1 cellular context compared by ENCODE assay signal in the genomic region with DNA sequence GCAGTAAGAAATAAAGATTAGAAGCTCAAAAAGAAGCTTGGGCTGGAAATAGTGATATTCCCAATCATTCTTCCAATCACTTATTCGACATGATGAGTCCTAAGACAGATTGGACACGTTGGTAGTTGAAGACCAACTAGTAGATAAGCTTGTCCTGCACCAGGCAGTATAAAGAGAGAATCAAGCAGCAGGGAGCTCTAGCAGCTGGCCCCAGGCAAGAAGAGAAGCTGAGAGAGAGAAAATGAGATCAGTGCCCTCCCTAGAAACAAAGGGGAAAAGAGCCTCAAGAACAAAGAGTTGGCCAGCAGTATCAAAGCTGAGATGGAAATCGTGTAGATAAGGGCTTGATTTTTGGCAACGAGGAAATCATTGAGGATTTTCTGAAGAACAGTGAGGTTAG.
TF ChIP-seq lines count a peak whose summit lies in the region.

No MANE protein-coding gene starts in this region.

TF ChIP-seq in SK-N-SH, 30 proteins besides CTCF, POLR2A, EP300 and RAD21 (continued from another document):
- TF ChIP-seq MEF2A (IDR thresholded peaks at IDR 0.05; ENCODE audit: borderline replicate concordance, low read depth), result no peak
TF ChIP-seq in SK-N-SH: peak in this region for 0.
